ENCODE assay signal across 1 cellular context in genomic region chr1:235022341-235023196, GRCh38.
TF ChIP-seq lines count a peak whose summit lies in the region.

No MANE protein-coding gene starts in this region.

TF ChIP-seq in GM12878, 131 proteins besides CTCF, POLR2A, EP300 and RAD21 (continued from another document):
- TF ChIP-seq PBX3 (IDR thresholded peaks at IDR 0.05; ENCODE audit: insufficient replicate concordance, low read depth, low read length) (peak; percentile 89), SUZ12 (IDR thresholded peaks at IDR 0.05; ENCODE audit: unreplicated experiment) (no peak), POU2F2 (IDR thresholded peaks at IDR 0.05; ENCODE audit: borderline replicate concordance, low read depth, low read length) (0 out of 3 replicates have a peak, but pooled peaks have one; percentile 8), EZH2 (IDR thresholded peaks at IDR 0.05; ENCODE audit: borderline replicate concordance, control insufficient read depth, low read depth, low read length) (no peak), MXI1 (IDR thresholded peaks at IDR 0.05; ENCODE audit: low read depth, low read length) (no peak), IKZF2 (IDR thresholded peaks at IDR 0.05) (peak in 1 of 2 experiments; percentile 46; a peak in 1 of 4 replicates), TCF3 (IDR thresholded peaks at IDR 0.05; ENCODE audit: borderline replicate concordance, insufficient read depth, low read depth, low read length) (peak; percentile 39; the same call in 1 of the 2 replicates), KAT2A (conservative IDR thresholded peaks at IDR 0.05; ENCODE audit: control insufficient read depth, low read depth, low read length) (no peak)
